ENCODE assay signal across 11 cellular contexts in genomic region chr21:37075214-37075770, GRCh38. TPM values are rescaled to one million over a fixed set of nuclear protein-coding genes. Genes with fewer than 3 reads are reported as not detected.
DNase-seq lines count a peak whose midpoint lies in the region; ATAC-seq and TF ChIP-seq lines count a peak whose summit lies in the region.
"Had no signal": no experiment of that assay in that cellular context is flagged by ENCODE, and none has a peak within 500 bp of the region (broad histone marks: within the 10 kb centered on the region; RNA-seq: fewer than 3 reads in every experiment).

No MANE protein-coding gene starts in this region.

- H3K27ac Mint-ChIP-seq in activated CD4-positive, alpha-beta T cell treated with anti-CD3 and anti-CD28 coated beads, Interleukin-2, amount 10 ng/mL, durations not matched to agents 7 days and 5 days: no peak overlapping the region
- no peak overlapping the region for H3K27ac Mint-ChIP-seq in central memory CD8-positive, alpha-beta T cell (ENCODE audit: low read depth)
- H3K27ac Mint-ChIP-seq in osteocyte (ENCODE audit: unreplicated experiment): peak overlapping the region; percentile 12

- H3K4me1 Mint-ChIP-seq in activated CD4-positive, alpha-beta T cell treated with anti-CD3 and anti-CD28 coated beads, Interleukin-2, amount 10 ng/mL, durations not matched to agents 7 days and 5 days: peaks cover 43% of the 10 kb centered on the region
- H3K4me1 Mint-ChIP-seq in central memory CD8-positive, alpha-beta T cell: peaks cover 58% of the 10 kb centered on the region
- peaks cover 40% of the 10 kb centered on the region for H3K4me1 Mint-ChIP-seq in osteocyte (ENCODE audit: unreplicated experiment)

- H3K9me3 Mint-ChIP-seq in activated CD4-positive, alpha-beta T cell treated with anti-CD3 and anti-CD28 coated beads, Interleukin-2, amount 10 ng/mL, durations not matched to agents 7 days and 5 days: peaks cover 3% of the 10 kb centered on the region
- H3K9me3 Mint-ChIP-seq in central memory CD8-positive, alpha-beta T cell: no peaks in the 10 kb centered on the region
- peaks cover 16% of the 10 kb centered on the region for H3K9me3 Mint-ChIP-seq in osteocyte (ENCODE audit: unreplicated experiment)

- POLR2A ChIA-PET in activated CD4-positive, alpha-beta T cell treated with anti-CD3 and anti-CD28 coated beads, Interleukin-2, amount 10 ng/mL, durations not matched to agents 7 days and 5 days (lab: Charles Lee): no interaction called here

- no peaks in the 10 kb centered on the region for H3K27me3 ChIP-seq in MG63

- DNase-seq in activated CD4-positive, alpha-beta T cell treated with anti-CD3 and anti-CD28 coated beads, Interleukin-2, amount 10 ng/mL, durations not matched to agents 7 days and 5 days: no peak
- no peak for DNase-seq in activated CD4-positive, alpha-beta T cell treated with anti-CD3 and anti-CD28 coated beads for 48 hours
- DNase-seq in MG63: no peak
- DNase-seq in central memory CD8-positive, alpha-beta T cell (ENCODE audit: low spot score in 2 of 2): no peak
- DNase-seq in osteocyte (ENCODE audit: extremely low spot score, unreplicated experiment): no peak
- no peak for DNase-seq in left lobe of liver (ENCODE audit: low spot score)
- DNase-seq in NCI-H1048 (lab: John Stamatoyannopoulos, UW): no peak
- DNase-seq: activated naive CD4-positive, alpha-beta T cell treated with anti-CD3 and anti-CD28 coated beads, Interleukin-2, amount 50 U/mL, for 16 hours; effector CD8-positive, alpha-beta T cell; MV-4-11 had no signal

- peaks cover 13% of the 10 kb centered on the region for H3K36me3 Mint-ChIP-seq in activated CD4-positive, alpha-beta T cell treated with anti-CD3 and anti-CD28 coated beads, Interleukin-2, amount 10 ng/mL, durations not matched to agents 7 days and 5 days (ENCODE audit: low read depth)
- peaks cover 30% of the 10 kb centered on the region for H3K36me3 Mint-ChIP-seq in central memory CD8-positive, alpha-beta T cell (ENCODE audit: insufficient read depth)
- peaks cover 5% of the 10 kb centered on the region for H3K36me3 Mint-ChIP-seq in osteocyte (ENCODE audit: unreplicated experiment)

- H3K4me3 Mint-ChIP-seq in activated CD4-positive, alpha-beta T cell treated with anti-CD3 and anti-CD28 coated beads, Interleukin-2, amount 10 ng/mL, durations not matched to agents 7 days and 5 days: peak overlapping the region; percentile 37
- peak overlapping the region; percentile 97 for H3K4me3 Mint-ChIP-seq in central memory CD8-positive, alpha-beta T cell
- H3K4me3 Mint-ChIP-seq in osteocyte (ENCODE audit: unreplicated experiment): peak overlapping the region; percentile 85

- H3K36me3 ChIP-seq in MG63: no peaks in the 10 kb centered on the region

- H3K9me3 ChIP-seq in MG63: peaks cover 6% of the 10 kb centered on the region

- no peaks in the 10 kb centered on the region for H3K27me3 Mint-ChIP-seq in activated CD4-positive, alpha-beta T cell treated with anti-CD3 and anti-CD28 coated beads, Interleukin-2, amount 10 ng/mL, durations not matched to agents 7 days and 5 days
- H3K27me3 Mint-ChIP-seq in central memory CD8-positive, alpha-beta T cell: no peaks in the 10 kb centered on the region
- no peaks in the 10 kb centered on the region for H3K27me3 Mint-ChIP-seq in osteocyte (ENCODE audit: unreplicated experiment)

- TF ChIP-seq CTCF in osteocyte (IDR thresholded peaks at IDR 0.05): no peak

- peak overlapping the region; percentile 85; the same call in 1 of the 2 replicates for H3K4me3 ChIP-seq in MG63

- CTCF ChIA-PET in activated CD4-positive, alpha-beta T cell treated with anti-CD3 and anti-CD28 coated beads, Interleukin-2, amount 10 ng/mL, durations not matched to agents 7 days and 5 days (lab: Charles Lee): interaction anchor here (1.1 kb wide), 1 partner anchor 13 kb away, joined by 4 read pairs; no protein-coding TSS in a partner anchor

- ATAC-seq in central memory CD8-positive, alpha-beta T cell (replicated peaks; ENCODE audit: extremely low read depth, poor library complexity, severe bottlenecking): no peak
- ATAC-seq in GM18870 (IDR thresholded peaks at IDR 0.05; ENCODE audit: unreplicated experiment) (no peak), left lobe of liver (no peak)

RNA-seq across cellular contexts. Expression of gene TTC3, which starts 2.2 kb away (rescaled TPM):
- total RNA-seq in activated CD4-positive, alpha-beta T cell treated with anti-CD3 and anti-CD28 coated beads, Interleukin-2, amount 10 ng/mL, durations not matched to agents 7 days and 5 days: 10 to 100 TPM; 49.4 to 52.5 TPM
- 61.0 and 130 TPM in 2 replicates for total RNA-seq in MG63 (2014; rRNA removed; shearing (Covaris generic); ENCODE audit: low replicate concordance)
- 242 and 252 TPM in 2 replicates for total RNA-seq in osteocyte
- 50.5 TPM for total RNA-seq in left lobe of liver

RNA-seq across cellular contexts. Expression of gene PIGP, which starts 2.4 kb away (rescaled TPM):
- total RNA-seq in activated CD4-positive, alpha-beta T cell treated with anti-CD3 and anti-CD28 coated beads, Interleukin-2, amount 10 ng/mL, durations not matched to agents 7 days and 5 days: 10 to 100 TPM; 13.5 to 21.7 TPM
- total RNA-seq in MG63 (2014; rRNA removed; shearing (Covaris generic); ENCODE audit: low replicate concordance): 35.8 and 47.6 TPM in 2 replicates
- 16.0 and 19.7 TPM in 2 replicates for total RNA-seq in osteocyte
- 13.6 TPM for total RNA-seq in left lobe of liver

Comparison
In these comparisons a context has a peak if more than half of its experiments do, and no peak if none do; other contexts are left out.
1. H3K4me3 Mint-ChIP-seq: peak in every context shown above with its lines; median percentile 97 in central memory CD8-positive, alpha-beta T cell; 85 in osteocyte; 37 in activated CD4-positive, alpha-beta T cell treated with anti-CD3 and anti-CD28 coated beads, Interleukin-2, amount 10 ng/mL, durations not matched to agents 7 days and 5 days.